In genomic region chr7:80611779-80612178, GRCh38 we compare ENCODE assay signal across 9 cellular contexts. TPM values are rescaled to one million over a fixed set of nuclear protein-coding genes. Genes with fewer than 3 reads are reported as not detected.
DNase-seq lines count a peak whose midpoint lies in the region; ATAC-seq and TF ChIP-seq lines count a peak whose summit lies in the region.
"Had no signal": no experiment of that assay in that cellular context is flagged by ENCODE, and none has a peak within 500 bp of the region (broad histone marks: within the 10 kb centered on the region; RNA-seq: fewer than 3 reads in every experiment).

No MANE protein-coding gene starts in this region.

- no peak for TF ChIP-seq CTCF in HFFc6 (IDR thresholded peaks at IDR 0.05)
- TF ChIP-seq CTCF in Peyer's patch (IDR thresholded peaks at IDR 0.05) = no peak
- TF ChIP-seq CTCF in heart right ventricle (IDR thresholded peaks at IDR 0.05) = no peak
- TF ChIP-seq CTCF in stomach (IDR thresholded peaks at IDR 0.05) = no peak

- WGBS in heart right ventricle, 2 donors = 10 to 14% methylated on average over 2 of the region's 2 CpGs
- WGBS in stomach, 5 donors = 9 to 18% (median 13%) methylated on average over 2 of the region's 2 CpGs

- no peaks in the 10 kb centered on the region; the same call in 1 of the 2 replicates for H3K27me3 Mint-ChIP-seq in HFFc6 (ENCODE audit: insufficient read depth)
- H3K27me3 Mint-ChIP-seq: stimulated activated naive CD8-positive, alpha-beta T cell treated with anti-CD3 and anti-CD28 coated beads, Interleukin-15, Interleukin-2, amounts not matched to agents 100 ng/mL and 50 ng/mL, for 24 hours had no signal

- TF ChIP-seq POLR2A in Peyer's patch (IDR thresholded peaks at IDR 0.05) (no peak), stomach (IDR thresholded peaks at IDR 0.05) (no peak)

- ATAC-seq in heart right ventricle (peak; percentile 46 to 88 (median 74)), HG02642 (IDR thresholded peaks at IDR 0.05; ENCODE audit: poor library complexity, unreplicated experiment) (no peak), GM18511 (IDR thresholded peaks at IDR 0.05; ENCODE audit: unreplicated experiment) (no peak)

- H3K27ac ChIP-seq in Peyer's patch (peak overlapping the region in 2 of 4 donors; percentile 19 to 65), heart right ventricle (peak overlapping the region; percentile 21 to 87 (median 74)), stomach (no peak overlapping the region)

- H3K4me3 Mint-ChIP-seq in HFFc6 = peak overlapping the region; percentile 1; the same call in 1 of the 2 replicates
- H3K4me3 Mint-ChIP-seq: neural crest cell; stimulated activated naive CD8-positive, alpha-beta T cell treated with anti-CD3 and anti-CD28 coated beads, Interleukin-15, Interleukin-2, amounts not matched to agents 100 ng/mL and 50 ng/mL, for 24 hours had no signal

- intact Hi-C loops in heart right ventricle (cut with DNase I) = no loop called here
- intact Hi-C loops in stomach (cut with DNase I; ENCODE audit: low total_unique reads) = no loop called here

- H3K36me3 Mint-ChIP-seq in HFFc6 (ENCODE audit: low read depth) = peaks cover 6% of the 10 kb centered on the region

- peak; percentile 78 for DNase-seq in HFFc6
- DNase-seq in Peyer's patch = peak in 2 of 3 donors; percentile 60 to 72
- peak; percentile 63 to 69 for DNase-seq in heart right ventricle
- DNase-seq in stomach = peak; percentile 83
- no peak for DNase-seq in NCI-H526 (lab: John Stamatoyannopoulos, UW)

- H3K27me3 ChIP-seq in Peyer's patch (no peaks in the 10 kb centered on the region), heart right ventricle (no peaks in the 10 kb centered on the region), stomach (no peaks in the 10 kb centered on the region)

- H3K9me3 Mint-ChIP-seq in HFFc6 = no peaks in the 10 kb centered on the region
- H3K9me3 Mint-ChIP-seq: neural crest cell; stimulated activated naive CD8-positive, alpha-beta T cell treated with anti-CD3 and anti-CD28 coated beads, Interleukin-15, Interleukin-2, amounts not matched to agents 100 ng/mL and 50 ng/mL, for 24 hours had no signal

- peak overlapping the region; percentile 66 for H3K27ac Mint-ChIP-seq in HFFc6
- H3K27ac Mint-ChIP-seq: stimulated activated naive CD8-positive, alpha-beta T cell treated with anti-CD3 and anti-CD28 coated beads, Interleukin-15, Interleukin-2, amounts not matched to agents 100 ng/mL and 50 ng/mL, for 24 hours had no signal

- H3K9me3 ChIP-seq in Peyer's patch = no peaks in the 10 kb centered on the region
- H3K9me3 ChIP-seq in heart right ventricle = no peaks in the 10 kb centered on the region
- no peaks in the 10 kb centered on the region for H3K9me3 ChIP-seq in stomach

- H3K4me1 Mint-ChIP-seq in HFFc6 (ENCODE audit: low read depth) = peaks cover 48% of the 10 kb centered on the region

- TF ChIP-seq EP300 in stomach (IDR thresholded peaks at IDR 0.05) = no peak

- H3K4me3 ChIP-seq in Peyer's patch (no peak overlapping the region), heart right ventricle (peak overlapping the region in 3 of 10 donors; percentile 1 to 16 (median 6)), stomach (no peak overlapping the region)

- H3K4me1 ChIP-seq in Peyer's patch = peaks cover 0 to 6% (median 0%) of the 10 kb centered on the region in 4 donors
- peaks cover 5 to 95% (median 66%) of the 10 kb centered on the region in 9 donors for H3K4me1 ChIP-seq in heart right ventricle
- peaks cover 12 to 57% (median 38%) of the 10 kb centered on the region in 4 donors for H3K4me1 ChIP-seq in stomach

- H3K36me3 ChIP-seq in Peyer's patch (no peaks in the 10 kb centered on the region), heart right ventricle (no peaks in the 10 kb centered on the region), stomach (no peaks in the 10 kb centered on the region)

RNA-seq across cellular contexts. Expression of gene CD36, which starts 26.7 kb away (rescaled TPM):
- total RNA-seq in HFFc6 (2021; fragmentation: NEBNext Ultra II Directional; extraction: Animal tissue kit (Norgen Biotek cat#: 25700)) = 1 to 10 TPM in 3 of 6 experiments, under 1 TPM in 3; 0.74 to 3.5 (median 1.1) TPM
- total RNA-seq in Peyer's patch = 10 to 100 TPM in 3 of 4 donors, 1 to 10 TPM in 1; 8.9 to 35.5 (median 24.4) TPM
- 1,000 to 10,000 TPM in 5 of 10 donors, 100 to 1,000 TPM in 5; 509 to 1,458 (median 988) TPM for total RNA-seq in heart right ventricle
- polyA plus RNA-seq in heart right ventricle = 100 to 1,000 TPM; 190 to 586 TPM
- total RNA-seq in stomach = 100 to 1,000 TPM in 1 of 5 donors, 10 to 100 TPM in 4; 23.3 to 346 (median 48.7) TPM
- 10 to 100 TPM in 2 of 3 donors, 1 to 10 TPM in 1; 5.5 to 28.6 (median 11.3) TPM for polyA plus RNA-seq in stomach

Comparison
In these comparisons a context has a peak if more than half of its experiments do, and no peak if none do; other contexts are left out.
1. DNase-seq: peak in HFFc6 (single experiment), Peyer's patch (2 of 3), heart right ventricle (2 of 2) and stomach (single experiment); none in NCI-H526 (0 of 2).
2. H3K27ac ChIP-seq: peak in heart right ventricle (10 of 10); none in stomach (0 of 5).
3. ATAC-seq: peak in heart right ventricle (8 of 8); none in HG02642 (single experiment) and GM18511 (single experiment).